1 cellular context compared by ENCODE assay signal in genomic region chr2:221478106-221478863, GRCh38.
TF ChIP-seq lines count a peak whose summit lies in the region.

No MANE protein-coding gene starts in this region.

TF ChIP-seq in endothelial cell of umbilical vein, 7 proteins besides CTCF, POLR2A, EP300 and RAD21:
- TF ChIP-seq JUN (IDR thresholded peaks at IDR 0.05; ENCODE audit: borderline replicate concordance, insufficient read depth, insufficient read length, low read depth) (peak; percentile 20), POLR2AphosphoS5 (IDR thresholded peaks at IDR 0.05; ENCODE audit: insufficient read depth, low read depth, low read length) (no peak), FOS (IDR thresholded peaks at IDR 0.05; ENCODE audit: borderline replicate concordance, insufficient read depth, low read length) (peak; percentile 18)
